ENCODE assay signal across 8 cellular contexts in genomic region chr16:80962879-80963278, GRCh38.
"Had no signal": no experiment of that assay in that cellular context is flagged by ENCODE, and none has a peak within 500 bp of the region (broad histone marks: within the 10 kb centered on the region; RNA-seq: fewer than 3 reads in every experiment).

No MANE protein-coding gene starts in this region.

- FAIRE-seq: G401.6, GM12878, GM12891, GM12892, GM18507, GM19239 had no signal

- ATAC-seq: GM12878 had no signal

- H3K4me3 ChIP-seq: GM12878 had no signal

- DNase-seq: GDM1, GF-D8 had no signal
